14 cellular contexts compared by ENCODE assay signal in genomic region chr19:18610556-18611326, GRCh38. TPM values are rescaled to one million over a fixed set of nuclear protein-coding genes. Genes with fewer than 3 reads are reported as not detected.
DNase-seq lines count a peak whose midpoint lies in the region; ATAC-seq and TF ChIP-seq lines count a peak whose summit lies in the region.
"Had no signal": no experiment of that assay in that cellular context is flagged by ENCODE, and none has a peak within 500 bp of the region (broad histone marks: within the 10 kb centered on the region; RNA-seq: fewer than 3 reads in every experiment).

No MANE protein-coding gene starts in this region.

- no TSS peak for BruUV-seq in MCF 10A (replicated peaks; lab: Mats Ljungman, UMichigan)

- no peak overlapping the region for H3K4me3 Mint-ChIP-seq in activated CD4-positive, alpha-beta T cell treated with anti-CD3 and anti-CD28 coated beads, Interleukin-2, amount 10 ng/mL, durations not matched to agents 24 days and 14 days
- no peak overlapping the region for H3K4me3 Mint-ChIP-seq in MCF 10A (ENCODE audit: unreplicated experiment)
- H3K4me3 Mint-ChIP-seq: activated CD4-positive, alpha-beta memory T cell treated with anti-CD3 and anti-CD28 coated beads, Interleukin-2, amount 10 ng/mL, durations not matched to agents 7 days and 5 days had no signal

- POLR2A ChIA-PET in MCF 10A (lab: Yijun Ruan, JAX), result no interaction called here

- no peak overlapping the region for H4K12ac ChIP-seq in trophoblast cell (ENCODE audit: low read depth, low read length)

- peak overlapping the region; percentile 25 for H3K4me2 ChIP-seq in trophoblast cell (ENCODE audit: low read length)

- no peak overlapping the region for H4K8ac ChIP-seq in trophoblast cell (ENCODE audit: low read depth, low read length)

- no peaks in the 10 kb centered on the region for H3K9me3 ChIP-seq in SK-N-MC (ENCODE audit: low read depth, low read length)
- peaks cover 3% of the 10 kb centered on the region for H3K9me3 ChIP-seq in trophoblast cell (ENCODE audit: insufficient read depth, low read depth, low read length)
- H3K9me3 ChIP-seq: tibial artery had no signal

- H2BK12ac ChIP-seq in trophoblast cell (ENCODE audit: low read length), result no peak overlapping the region

- no peaks in the 10 kb centered on the region for H3K79me2 ChIP-seq in trophoblast cell (ENCODE audit: control insufficient read depth, insufficient read depth, low read length, poor library complexity)

- no peak overlapping the region for H3K9ac ChIP-seq in SK-N-MC (ENCODE audit: insufficient read length)
- no peak overlapping the region for H3K9ac ChIP-seq in trophoblast cell (ENCODE audit: low read length)

- H3K27me3 Mint-ChIP-seq in activated CD4-positive, alpha-beta T cell treated with anti-CD3 and anti-CD28 coated beads, Interleukin-2, amount 10 ng/mL, durations not matched to agents 24 days and 14 days, result peaks cover 72% of the 10 kb centered on the region
- H3K27me3 Mint-ChIP-seq in MCF 10A (ENCODE audit: insufficient read depth, unreplicated experiment), result peaks cover 72% of the 10 kb centered on the region

- peaks cover 15 to 20% of the 10 kb centered on the region in 2 experiments for H3K4me1 ChIP-seq in trophoblast cell (ENCODE audit: control insufficient read depth in 1 of 2, insufficient read depth in 2 of 2, low read length in 2 of 2)

- no peak overlapping the region for H3K18ac ChIP-seq in trophoblast cell (ENCODE audit: low read length)

- no peak overlapping the region for H2AK5ac ChIP-seq in trophoblast cell (ENCODE audit: low read length)

- H4K91ac ChIP-seq in trophoblast cell (ENCODE audit: low read depth, low read length), result no peak overlapping the region

- no peak overlapping the region for H3K4ac ChIP-seq in trophoblast cell (ENCODE audit: low read depth, low read length)

- no peak overlapping the region for H3K23ac ChIP-seq in trophoblast cell (ENCODE audit: low read length)

- H3K4me3 ChIP-seq in SK-N-MC, result peak overlapping the region; percentile 31
- H3K4me3 ChIP-seq in iPS-11a (ENCODE audit: low read depth, low read length), result peak overlapping the region; percentile 17
- H3K4me3 ChIP-seq in trophoblast cell (ENCODE audit: low read depth, low read length), result no peak overlapping the region

- DNase-seq in activated CD4-positive, alpha-beta T cell treated with anti-CD3 and anti-CD28 coated beads, Interleukin-2, amount 10 ng/mL, durations not matched to agents 24 days and 14 days, result no peak
- no peak for DNase-seq in activated CD4-positive, alpha-beta T cell treated with anti-CD3 and anti-CD28 coated beads for 4 hours
- no peak for DNase-seq in SK-N-MC (ENCODE audit: low read depth, low spot score)
- no peak for DNase-seq in trophoblast cell
- no peak for DNase-seq in MCF 10A (ENCODE audit: unreplicated experiment)
- no peak for DNase-seq in stimulated activated CD4-positive, alpha-beta T cell treated with anti-CD3 and anti-CD28 coated beads, Interleukin-1b, Interleukin-23, amount 100 ng/mL, for 48 hours
- DNase-seq: activated CD4-positive, alpha-beta memory T cell treated with anti-CD3 and anti-CD28 coated beads, Interleukin-2, amount 10 ng/mL, durations not matched to agents 7 days and 5 days; activated gamma-delta T cell; DMS153; NCI-H2227 treated with DMSO at 0.1 percent for 48 hours; tibial artery had no signal

- peaks cover 83% of the 10 kb centered on the region for H3K27me3 ChIP-seq in trophoblast cell (ENCODE audit: insufficient read depth, low read length)

- no peak overlapping the region for H2BK5ac ChIP-seq in trophoblast cell (ENCODE audit: low read depth, low read length, poor library complexity)

- no peak overlapping the region for H2AFZ ChIP-seq in trophoblast cell (ENCODE audit: insufficient read depth, low read length, poor library complexity)

- CTCF ChIA-PET in MCF 10A (lab: Yijun Ruan, JAX), result interaction anchor here (1.0 kb wide), 1 partner anchor 17 kb away, joined by 3 read pairs; no protein-coding TSS in a partner anchor

- peaks cover 3% of the 10 kb centered on the region for H3K79me1 ChIP-seq in trophoblast cell (ENCODE audit: low read length)

- no peak overlapping the region for H3K14ac ChIP-seq in trophoblast cell (ENCODE audit: low read length)

- H3K27ac Mint-ChIP-seq in activated CD4-positive, alpha-beta T cell treated with anti-CD3 and anti-CD28 coated beads, Interleukin-2, amount 10 ng/mL, durations not matched to agents 24 days and 14 days, result peak overlapping the region; percentile 21
- H3K27ac Mint-ChIP-seq in MCF 10A (ENCODE audit: low read depth, unreplicated experiment), result no peak overlapping the region
- H3K27ac Mint-ChIP-seq: activated CD4-positive, alpha-beta memory T cell treated with anti-CD3 and anti-CD28 coated beads, Interleukin-2, amount 10 ng/mL, durations not matched to agents 7 days and 5 days had no signal

- H3K4me1 Mint-ChIP-seq in activated CD4-positive, alpha-beta T cell treated with anti-CD3 and anti-CD28 coated beads, Interleukin-2, amount 10 ng/mL, durations not matched to agents 24 days and 14 days, result peaks cover 9% of the 10 kb centered on the region
- peaks cover 6% of the 10 kb centered on the region for H3K4me1 Mint-ChIP-seq in MCF 10A (ENCODE audit: insufficient read depth, unreplicated experiment)

- no peak for ATAC-seq in GM21786 (IDR thresholded peaks at IDR 0.05; ENCODE audit: unreplicated experiment)
- ATAC-seq: Panc1 had no signal

- H3K27ac ChIP-seq in SK-N-MC (no peak overlapping the region), trophoblast cell (ENCODE audit: low read depth, low read length) (no peak overlapping the region)
- H3K27ac ChIP-seq: tibial artery had no signal

- intact Hi-C loops in activated CD4-positive, alpha-beta T cell treated with anti-CD3 and anti-CD28 coated beads, Interleukin-2, amount 10 ng/mL, durations not matched to agents 24 days and 14 days (cut with micrococcal nuclease), result loop anchor here (5.0 kb wide), 1 partner anchor 182 kb away; the partner anchor contains the start of gene COMP
- intact Hi-C loops in MCF 10A (cut with micrococcal nuclease), result no loop called here

- no peak for TF ChIP-seq CTCF in MCF 10A (IDR thresholded peaks at IDR 0.05; ENCODE audit: unreplicated experiment)

- H3K36me3 ChIP-seq in SK-N-MC (ENCODE audit: insufficient read depth, low read length) (no peaks in the 10 kb centered on the region), trophoblast cell (ENCODE audit: control insufficient read depth in 1 of 2, insufficient read depth in 2 of 2, low read length in 2 of 2) (no peaks in the 10 kb centered on the region)
- H3K36me3 ChIP-seq: tibial artery had no signal

- no CpG with 5 or more reads among the region's 45 CpGs for WGBS in trophoblast cell (ENCODE audit: extremely low coverage, insufficient coverage, insufficient read length)

- H3K36me3 Mint-ChIP-seq in activated CD4-positive, alpha-beta T cell treated with anti-CD3 and anti-CD28 coated beads, Interleukin-2, amount 10 ng/mL, durations not matched to agents 24 days and 14 days (ENCODE audit: low read depth), result peaks cover 1% of the 10 kb centered on the region
- H3K36me3 Mint-ChIP-seq in MCF 10A (ENCODE audit: insufficient read depth, unreplicated experiment), result no peaks in the 10 kb centered on the region

- no peak overlapping the region for H2BK120ac ChIP-seq in trophoblast cell (ENCODE audit: insufficient read depth, low read length, poor library complexity)

- H3K9me3 Mint-ChIP-seq in activated CD4-positive, alpha-beta T cell treated with anti-CD3 and anti-CD28 coated beads, Interleukin-2, amount 10 ng/mL, durations not matched to agents 24 days and 14 days, result no peaks in the 10 kb centered on the region
- H3K9me3 Mint-ChIP-seq in MCF 10A (ENCODE audit: unreplicated experiment), result no peaks in the 10 kb centered on the region
- H3K9me3 Mint-ChIP-seq: activated CD4-positive, alpha-beta memory T cell treated with anti-CD3 and anti-CD28 coated beads, Interleukin-2, amount 10 ng/mL, durations not matched to agents 7 days and 5 days had no signal

RNA-seq across cellular contexts. Expression of gene TMEM59L, which starts 1.9 kb away (rescaled TPM):
- total RNA-seq in activated CD4-positive, alpha-beta T cell treated with anti-CD3 and anti-CD28 coated beads, Interleukin-2, amount 10 ng/mL, durations not matched to agents 24 days and 14 days, result not detected in 2 replicates
- 0.50 and 0.56 TPM in 2 replicates for polyA plus RNA-seq in trophoblast cell (2013)
- total RNA-seq in MCF 10A (2022), result 0.33 and 0.64 TPM in 2 replicates

RNA-seq across cellular contexts. Expression of gene CRLF1, which starts 4.1 kb away (rescaled TPM):
- total RNA-seq in activated CD4-positive, alpha-beta T cell treated with anti-CD3 and anti-CD28 coated beads, Interleukin-2, amount 10 ng/mL, durations not matched to agents 24 days and 14 days, result not detected in 2 replicates
- 1.5 and 2.6 TPM in 2 replicates for polyA plus RNA-seq in trophoblast cell (2013)
- total RNA-seq in MCF 10A (2022), result 4.3 and 4.8 TPM in 2 replicates
- total RNA-seq: activated CD4-positive, alpha-beta memory T cell treated with anti-CD3 and anti-CD28 coated beads, Interleukin-2, amount 10 ng/mL, durations not matched to agents 7 days and 5 days had no signal

RNA-seq across cellular contexts. Expression of gene REX1BD, which starts 22.1 kb away (rescaled TPM):
- total RNA-seq in activated CD4-positive, alpha-beta T cell treated with anti-CD3 and anti-CD28 coated beads, Interleukin-2, amount 10 ng/mL, durations not matched to agents 24 days and 14 days, result 130 and 138 TPM in 2 replicates
- 64.9 and 69.3 TPM in 2 replicates for polyA plus RNA-seq in trophoblast cell (2013)
- 29.6 and 49.3 TPM in 2 replicates for total RNA-seq in MCF 10A (2022)

RNA-seq across cellular contexts. Expression of gene KLHL26, which starts 26.1 kb away (rescaled TPM):
- total RNA-seq in activated CD4-positive, alpha-beta T cell treated with anti-CD3 and anti-CD28 coated beads, Interleukin-2, amount 10 ng/mL, durations not matched to agents 24 days and 14 days, result 12.1 and 14.0 TPM in 2 replicates
- polyA plus RNA-seq in trophoblast cell (2013), result 1.8 and 2.1 TPM in 2 replicates
- total RNA-seq in MCF 10A (2022), result 6.6 and 8.9 TPM in 2 replicates

RNA-seq across cellular contexts. Expression of gene UBA52, which starts 39.1 kb away (rescaled TPM):
- 1,581 and 1,604 TPM in 2 replicates for total RNA-seq in activated CD4-positive, alpha-beta T cell treated with anti-CD3 and anti-CD28 coated beads, Interleukin-2, amount 10 ng/mL, durations not matched to agents 24 days and 14 days
- 1,411 and 1,415 TPM in 2 replicates for polyA plus RNA-seq in trophoblast cell (2013)
- 1,330 and 1,392 TPM in 2 replicates for total RNA-seq in MCF 10A (2022)
